25 cellular contexts compared by ENCODE assay signal in the genomic region with DNA sequence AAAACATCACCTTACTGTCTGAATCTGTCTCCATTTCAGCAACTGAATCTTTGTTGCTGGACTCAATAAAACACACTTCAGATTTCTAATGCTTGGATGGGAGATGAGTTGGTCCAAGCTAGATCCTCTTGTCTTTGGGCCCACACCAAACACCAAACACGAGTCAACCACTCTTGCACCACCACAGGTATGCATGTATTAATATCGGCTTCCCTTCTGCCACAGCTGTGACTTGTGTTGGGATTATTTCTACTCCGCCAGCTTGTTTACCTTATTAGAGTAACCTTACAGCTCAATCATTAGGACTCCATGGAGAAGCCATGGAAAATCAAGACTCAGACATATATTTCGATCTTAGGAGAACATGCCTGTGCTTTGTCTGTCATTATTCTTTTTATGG. TPM values are rescaled to one million over a fixed set of nuclear protein-coding genes. Genes with fewer than 3 reads are reported as not detected.
"Had no signal": no experiment of that assay in that cellular context is flagged by ENCODE, and none has a peak within 500 bp of the region (broad histone marks: within the 10 kb centered on the region; RNA-seq: fewer than 3 reads in every experiment).

No MANE protein-coding gene starts in this region.

- H3K4me3 Mint-ChIP-seq: activated CD4-positive, alpha-beta memory T cell treated with anti-CD3 and anti-CD28 coated beads for 36 hours; activated CD4-positive, alpha-beta T cell treated with anti-CD3 and anti-CD28 coated beads, Interleukin-2, amount 10 ng/mL, durations not matched to agents 7 days and 5 days; activated naive CD4-positive, alpha-beta T cell treated with anti-CD3 and anti-CD28 coated beads, Interleukin-2, amount 10 ng/mL, durations not matched to agents 7 days and 5 days; activated naive CD8-positive, alpha-beta T cell treated with anti-CD3 and anti-CD28 coated beads, Interleukin-2, amount 10 ng/mL, durations not matched to agents 7 days and 5 days; activated T-helper 17 cell treated with anti-CD3 and anti-CD28 coated beads, Interleukin-2, amount 50 U/mL, for 72 hours; brain; central memory CD8-positive, alpha-beta T cell; T-cell had no signal

- ATAC-seq: activated T-helper 17 cell treated with anti-CD3 and anti-CD28 coated beads, Interleukin-2, amount 50 U/mL, for 72 hours; PC-3; T-cell had no signal

- DNase-seq: activated CD4-positive, alpha-beta memory T cell treated with anti-CD3 and anti-CD28 coated beads for 36 hours; activated CD4-positive, alpha-beta T cell treated with anti-CD3 and anti-CD28 coated beads, Interleukin-2, amount 10 ng/mL, durations not matched to agents 7 days and 5 days; activated CD4-positive, CD25-positive, alpha-beta regulatory T cell; activated gamma-delta T cell; activated naive CD4-positive, alpha-beta T cell treated with anti-CD3 and anti-CD28 coated beads, Interleukin-2, amount 10 ng/mL, durations not matched to agents 7 days and 5 days; activated naive CD8-positive, alpha-beta T cell treated with anti-CD3 and anti-CD28 coated beads, Interleukin-2, amount 10 ng/mL, durations not matched to agents 7 days and 5 days; activated T-cell treated with anti-CD3 and anti-CD28 coated beads for 4 hours; activated T-cell treated with anti-CD3 and anti-CD28 coated beads, Interleukin-2, amount 50 U/mL, for 48 hours; adrenal gland; anterior cingulate cortex; Kasumi-1; KBM-7; NCI-H1092; NCI-H1417; NCI-H1694; NCI-H2029; NCI-H446; PC-3; SHP77 treated with DMSO at 0.1 percent for 48 hours; T-cell had no signal

- H3K27me3 Mint-ChIP-seq: activated CD4-positive, alpha-beta memory T cell treated with anti-CD3 and anti-CD28 coated beads for 36 hours; activated CD4-positive, alpha-beta T cell treated with anti-CD3 and anti-CD28 coated beads, Interleukin-2, amount 10 ng/mL, durations not matched to agents 7 days and 5 days; activated naive CD4-positive, alpha-beta T cell treated with anti-CD3 and anti-CD28 coated beads, Interleukin-2, amount 10 ng/mL, durations not matched to agents 7 days and 5 days; activated naive CD8-positive, alpha-beta T cell treated with anti-CD3 and anti-CD28 coated beads, Interleukin-2, amount 10 ng/mL, durations not matched to agents 7 days and 5 days; activated T-helper 17 cell treated with anti-CD3 and anti-CD28 coated beads, Interleukin-2, amount 50 U/mL, for 72 hours; brain; central memory CD8-positive, alpha-beta T cell; T-cell had no signal

- H3K27ac ChIP-seq: adrenal gland, VCaP had no signal

- H3K36me3 ChIP-seq: adrenal gland had no signal

- H3K9me3 Mint-ChIP-seq: activated T-helper 17 cell treated with anti-CD3 and anti-CD28 coated beads, Interleukin-2, amount 50 U/mL, for 72 hours; central memory CD8-positive, alpha-beta T cell; T-cell had no signal

- H3K27me3 ChIP-seq: adrenal gland had no signal

- H3K27ac Mint-ChIP-seq: activated CD4-positive, alpha-beta memory T cell treated with anti-CD3 and anti-CD28 coated beads for 36 hours; activated CD4-positive, alpha-beta T cell treated with anti-CD3 and anti-CD28 coated beads, Interleukin-2, amount 10 ng/mL, durations not matched to agents 7 days and 5 days; activated naive CD4-positive, alpha-beta T cell treated with anti-CD3 and anti-CD28 coated beads, Interleukin-2, amount 10 ng/mL, durations not matched to agents 7 days and 5 days; activated naive CD8-positive, alpha-beta T cell treated with anti-CD3 and anti-CD28 coated beads, Interleukin-2, amount 10 ng/mL, durations not matched to agents 7 days and 5 days; activated T-helper 17 cell treated with anti-CD3 and anti-CD28 coated beads, Interleukin-2, amount 50 U/mL, for 72 hours; T-cell had no signal

- H3K9me3 ChIP-seq: adrenal gland had no signal

- H3K4me3 ChIP-seq: adrenal gland had no signal

RNA-seq across cellular contexts. Expression of gene XYLT1, which starts 49.9 kb away (rescaled TPM):
- total RNA-seq: MCF 10A, PC-3 had no signal
